ENCODE assay signal across 7 cellular contexts in genomic region chr3:102229062-102229655, GRCh38.
DNase-seq lines count a peak whose midpoint lies in the region; ATAC-seq and TF ChIP-seq lines count a peak whose summit lies in the region.

No MANE protein-coding gene starts in this region.

- ATAC-seq in GM18498 (IDR thresholded peaks at IDR 0.05; ENCODE audit: unreplicated experiment): peak; percentile 52
- ATAC-seq in HG02943 (IDR thresholded peaks at IDR 0.05; ENCODE audit: low read depth, unreplicated experiment): peak; percentile 50

- H3K4me3 Mint-ChIP-seq in brain: peak overlapping the region in 1 of 5 experiments; percentile 8

- no peaks in the 10 kb centered on the region for H3K36me3 Mint-ChIP-seq in brain

- DNase-seq in NCI-H2107 treated with DMSO at 0.1 percent for 48 hours (lab: John Stamatoyannopoulos, UW; ENCODE audit: unreplicated experiment) (peak; percentile 78), UCSD-AML1 (lab: John Stamatoyannopoulos, UW; ENCODE audit: unreplicated experiment) (peak; percentile 75), inferior parietal cortex (ENCODE audit: extremely low spot score) (peak; percentile 94)
- peak; percentile 47 to 57 for DNase-seq in stimulated activated CD4-positive, alpha-beta T cell treated with anti-CD3 and anti-CD28 coated beads, Interleukin-15, amount 100 ng/mL, for 48 hours (ENCODE audit: low read depth in 2 of 2)

- H3K27ac Mint-ChIP-seq in brain: peak overlapping the region in 1 of 5 experiments; percentile 58

- TF ChIP-seq CTCF in brain (conservative IDR thresholded peaks at IDR 0.05): peak; percentile 94 to 97

- peaks cover under 1% of the 10 kb centered on the region for H3K27me3 Mint-ChIP-seq in brain

- H3K9me3 Mint-ChIP-seq in brain: no peaks in the 10 kb centered on the region

- peaks cover 22% of the 10 kb centered on the region for H3K4me1 Mint-ChIP-seq in brain

Comparison
In these comparisons a context has a peak if more than half of its experiments do, and no peak if none do; other contexts are left out.
1. Peak in every context shown above with its lines: DNase-seq and ATAC-seq.